In genomic region chr10:118970770-118971169, GRCh38 we compare ENCODE assay signal across 30 cellular contexts. TPM values are rescaled to one million over a fixed set of nuclear protein-coding genes. Genes with fewer than 3 reads are reported as not detected.
DNase-seq lines count a peak whose midpoint lies in the region; ATAC-seq and TF ChIP-seq lines count a peak whose summit lies in the region.
"Had no signal": no experiment of that assay in that cellular context is flagged by ENCODE, and none has a peak within 500 bp of the region (broad histone marks: within the 10 kb centered on the region; RNA-seq: fewer than 3 reads in every experiment).

No MANE protein-coding gene starts in this region.

- BruUV-seq in A673 (replicated peaks; lab: Mats Ljungman, UMichigan) = no TSS peak

- no peak for ATAC-seq in HG02938 (IDR thresholded peaks at IDR 0.05; ENCODE audit: unreplicated experiment)
- no peak for ATAC-seq in GM19452 (IDR thresholded peaks at IDR 0.05; ENCODE audit: unreplicated experiment)
- ATAC-seq in GM18520 (IDR thresholded peaks at IDR 0.05; ENCODE audit: unreplicated experiment) = no peak
- ATAC-seq: body of pancreas; esophagus mucosa; HCT116; heart right ventricle; left cardiac atrium; stimulated activated effector memory CD8-positive, alpha-beta T cell treated with anti-CD3 and anti-CD28 coated beads, Interleukin-12 subunit alpha, Interleukin-12 subunit beta, amount 100 ng/mL, for 72 hours had no signal

- intact Hi-C loops in A673 (cut with micrococcal nuclease; ENCODE audit: unreplicated experiment) = no loop called here

- TF ChIP-seq CTCF in A673 (conservative IDR thresholded peaks at IDR 0.05; ENCODE audit: low read depth, low read length) (no peak), HEK293 (tag by site-specific recombination; IDR thresholded peaks at IDR 0.05) (no peak)

- CTCF ChIA-PET in A673 (lab: Charles Lee) (no interaction called here), HEK293 (lab: Yijun Ruan, JAX) (interaction anchor here (0.7 kb wide), 1 partner anchor 464 kb away, joined by 3 read pairs; no protein-coding TSS in a partner anchor)

- H3K36me3 ChIP-seq in A673 (ENCODE audit: insufficient read depth, low read length, poor library complexity, severe bottlenecking) (no peaks in the 10 kb centered on the region), HEK293 (ENCODE audit: control insufficient read depth in 2 of 2, insufficient read depth in 1 of 2, low read length in 2 of 2) (no peaks in the 10 kb centered on the region)
- H3K36me3 ChIP-seq: heart right ventricle, neural progenitor cell, upper lobe of left lung had no signal

- DNase-seq in A673 (ENCODE audit: low spot score) (peak; percentile 21), NCI-H82 treated with DMSO at 0.1 percent for 48 hours (lab: John Stamatoyannopoulos, UW; ENCODE audit: unreplicated experiment) (peak; percentile 65), islet precursor cell (peak; percentile 25), T1000 (lab: John Stamatoyannopoulos, UW) (no peak)
- DNase-seq: ACHN; activated B cell treated with CpG ODN at 0.5 μM for 24 hours; activated naive CD4-positive, alpha-beta T cell treated with Interleukin-2 at 50 U/mL for 16 hours; body of pancreas; foreskin fibroblast; heart right ventricle; left cardiac atrium; mammary epithelial cell; NCI-H1694 treated with DMSO at 0.1 percent for 48 hours; NCI-H226; SHP77; stimulated activated CD4-positive, alpha-beta T cell treated with anti-CD3 and anti-CD28 coated beads, Interleukin-12 subunit alpha, Interleukin-12 subunit beta, amount 100 ng/mL, for 4 hours; stimulated activated CD4-positive, alpha-beta T cell treated with anti-CD3 and anti-CD28 coated beads, Interleukin-4, amount 100 ng/mL, for 24 hours; SW 1271; upper lobe of left lung had no signal

- H3K4me1 ChIP-seq in A673 (ENCODE audit: insufficient read depth, low read length, poor library complexity, severe bottlenecking) (no peaks in the 10 kb centered on the region), HEK293 (ENCODE audit: control insufficient read depth, insufficient read depth, low read length) (peaks cover 3% of the 10 kb centered on the region; the same call in 1 of the 2 replicates)
- H3K4me1 ChIP-seq: body of pancreas, parathyroid adenoma, upper lobe of left lung had no signal

- no peak overlapping the region for H3K27ac ChIP-seq in A673 (ENCODE audit: low read depth, low read length, poor library complexity, severe bottlenecking)
- H3K27ac ChIP-seq in HEK293 (ENCODE audit: extremely low read depth, low read depth, low read length) = no peak overlapping the region
- H3K27ac ChIP-seq: body of pancreas, heart right ventricle, neural progenitor cell, parathyroid adenoma, upper lobe of left lung had no signal

- H3K9me3 ChIP-seq in A673 (ENCODE audit: low read depth, low read length, poor library complexity, severe bottlenecking) (peaks cover 7% of the 10 kb centered on the region), HEK293 (ENCODE audit: control insufficient read depth, insufficient read depth, low read depth, low read length) (no peaks in the 10 kb centered on the region)
- H3K9me3 ChIP-seq: body of pancreas, Caco-2 had no signal

- POLR2A ChIA-PET in A673 (lab: Charles Lee; ENCODE audit: low non-redundant PET) (no interaction called here), HEK293 (lab: Yijun Ruan, JAX) (no interaction called here)

- H3K27me3 ChIP-seq in A673 (replicated peaks; ENCODE audit: insufficient read depth, low read depth, low read length, poor library complexity) = peaks cover 10% of the 10 kb centered on the region
- H3K27me3 ChIP-seq: body of pancreas, heart right ventricle, neural progenitor cell, upper lobe of left lung had no signal

- no peak overlapping the region for H3K4me3 ChIP-seq in A673 (ENCODE audit: low read depth, low read length, poor library complexity, severe bottlenecking)
- H3K4me3 ChIP-seq in HEK293 (ENCODE audit: low read depth, low read length) = no peak overlapping the region
- H3K4me3 ChIP-seq: body of pancreas, GM12878, heart right ventricle, neural progenitor cell, upper lobe of left lung had no signal

TF ChIP-seq in HEK293, 187 proteins besides CTCF, POLR2A, EP300 and RAD21:
- 0 out of 2 replicates have a peak, but pooled peaks have one; percentile 2 for TF ChIP-seq PRDM1 (tag by site-specific recombination; IDR thresholded peaks at IDR 0.05)
- TF ChIP-seq ZNF501 (tag by site-specific recombination; IDR thresholded peaks at IDR 0.05) = no peak
- TF ChIP-seq ZNF335 (tag by site-specific recombination; conservative IDR thresholded peaks at IDR 0.05) = peak; percentile 52
- no peak for TF ChIP-seq ZNF704 (tag by site-specific recombination; IDR thresholded peaks at IDR 0.05)

RNA-seq across cellular contexts. Expression of gene NANOS1, which starts 58.7 kb away (rescaled TPM):
- 0.67 and 0.70 TPM in 2 replicates for total RNA-seq in A673 (2021)
